In the genomic region with DNA sequence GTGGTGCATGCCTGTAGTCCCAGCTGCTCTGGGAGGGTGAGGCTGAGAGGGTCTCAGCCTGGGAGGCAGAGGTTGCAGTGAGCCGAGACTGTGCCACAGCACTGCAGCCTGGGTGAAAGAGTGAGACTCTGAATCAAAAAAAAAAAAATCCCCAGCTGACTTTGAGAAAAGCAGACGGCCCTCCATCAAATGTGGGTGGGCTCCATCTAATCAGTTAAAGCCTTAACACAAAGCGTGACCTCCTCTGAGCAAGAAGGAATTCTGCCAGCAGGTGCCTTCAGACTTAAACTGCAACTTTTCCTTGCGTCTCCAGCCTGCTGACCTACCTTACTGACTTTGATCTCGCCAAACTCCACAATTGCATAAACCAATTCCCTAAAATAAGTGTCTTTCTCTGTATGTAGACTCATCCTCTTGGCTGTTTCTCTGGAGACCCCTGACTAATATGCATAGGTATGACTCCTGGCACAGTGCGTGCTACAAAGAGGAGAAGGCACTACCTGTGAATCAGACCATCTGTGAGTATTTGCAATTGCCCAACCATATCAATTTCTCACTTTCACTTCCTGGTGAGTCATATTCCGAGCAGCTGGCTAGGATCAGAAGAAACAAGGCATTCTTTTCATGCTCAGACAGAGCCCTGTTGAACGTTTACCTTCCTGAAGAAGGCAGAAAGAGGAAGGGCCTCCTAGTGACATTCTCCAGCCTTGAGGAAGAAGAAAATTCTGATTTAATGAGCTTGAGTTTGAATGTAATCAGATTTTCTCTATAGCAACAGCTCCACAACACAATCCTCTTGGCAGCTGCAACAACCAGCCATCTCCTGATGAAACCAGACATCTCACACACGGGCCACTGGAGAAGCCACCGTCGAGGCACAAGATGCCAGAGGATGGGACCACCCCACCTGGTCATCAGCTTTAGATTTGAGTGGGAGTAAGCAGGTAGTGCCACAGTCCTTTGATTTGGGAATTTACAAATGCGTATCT, we compare ENCODE assay signal across 8 cellular contexts. TPM values are rescaled to one million over a fixed set of nuclear protein-coding genes. Genes with fewer than 3 reads are reported as not detected.
DNase-seq lines count a peak whose midpoint lies in the region; ATAC-seq and TF ChIP-seq lines count a peak whose summit lies in the region.

No MANE protein-coding gene starts in this region.

- H2AK5ac ChIP-seq in mesendoderm (ENCODE audit: low read length) = no peak overlapping the region

- TF ChIP-seq CTCF in GM12864 (IDR thresholded peaks at IDR 0.05; ENCODE audit: low read depth, low read length, missing control alignments) (no peak), chondrocyte (IDR thresholded peaks at IDR 0.05) (no peak), testis (IDR thresholded peaks at IDR 0.05) (no peak)

- no peak overlapping the region for H2BK15ac ChIP-seq in mesendoderm (replicated peaks; ENCODE audit: low read depth)

- no CpG with 5 or more reads among the region's 12 CpGs for WGBS in mesendoderm (ENCODE audit: extremely low coverage, insufficient coverage, low lambda C conversion rate)
- 50 to 65% methylated on average over 12 of the region's 12 CpGs for WGBS in testis, 2 donors

- no peaks in the 10 kb centered on the region for H3K79me1 ChIP-seq in mesendoderm (ENCODE audit: low read length)

- H4K5ac ChIP-seq in mesendoderm (ENCODE audit: low read length) = no peak overlapping the region

- peak overlapping the region; percentile 96 for H3K27ac Mint-ChIP-seq in chondrocyte (ENCODE audit: unreplicated experiment)

- H4K8ac ChIP-seq in mesendoderm (ENCODE audit: low read depth, low read length) = no peak overlapping the region

- H3K4me2 ChIP-seq in mesendoderm (ENCODE audit: low read length) = no peak overlapping the region

- H3K9me3 ChIP-seq in testis = no peaks in the 10 kb centered on the region

- peaks cover 37% of the 10 kb centered on the region for H3K4me1 Mint-ChIP-seq in chondrocyte (ENCODE audit: low read depth)

- H3K36me3 Mint-ChIP-seq in chondrocyte (ENCODE audit: low read depth) = no peaks in the 10 kb centered on the region

- no peak for TF ChIP-seq POLR2A in testis (IDR thresholded peaks at IDR 0.05)

- no peak overlapping the region for H3K9ac ChIP-seq in mesendoderm (ENCODE audit: low read length)

- in situ Hi-C loops in SK-MEL-5 (cut with HindIII; ENCODE audit: low pct_unique_long_range_greater_than_20kb, low sequenced_read_pairs) = no loop called here

- H3K27me3 Mint-ChIP-seq in chondrocyte (ENCODE audit: low read depth) = no peaks in the 10 kb centered on the region

- H3K36me3 ChIP-seq in mesendoderm (ENCODE audit: control insufficient read depth, insufficient read depth, low read length) (no peaks in the 10 kb centered on the region), testis (ENCODE audit: low read depth, missing control alignments) (no peaks in the 10 kb centered on the region)

- no peaks in the 10 kb centered on the region for H3K4me1 ChIP-seq in mesendoderm (ENCODE audit: control insufficient read depth, low read depth, low read length)
- no peaks in the 10 kb centered on the region for H3K4me1 ChIP-seq in testis

- intact Hi-C loops in testis (cut with DNase I; ENCODE audit: low total_unique reads) (no loop called here), posterior vena cava (cut with DNase I) (loop anchor here in 1 of 2 donors (1.0 kb wide), 1 partner anchor 18 kb away; no protein-coding TSS in a partner anchor)

- no peak overlapping the region for H2BK120ac ChIP-seq in mesendoderm (ENCODE audit: low read depth, low read length)

- peaks cover 6% of the 10 kb centered on the region for H3K9me3 Mint-ChIP-seq in chondrocyte (ENCODE audit: low read depth)

- H3K23ac ChIP-seq in mesendoderm (ENCODE audit: low read length) = no peak overlapping the region

- H2BK5ac ChIP-seq in mesendoderm (ENCODE audit: low read length) = no peak overlapping the region

- no peak overlapping the region for H3K18ac ChIP-seq in mesendoderm (ENCODE audit: low read length)

- no peak overlapping the region for H3K56ac ChIP-seq in mesendoderm (ENCODE audit: low read length)

- H3K4me3 Mint-ChIP-seq in chondrocyte (ENCODE audit: unreplicated experiment) = peak overlapping the region; percentile 7

- no peak overlapping the region for H3K4ac ChIP-seq in mesendoderm (ENCODE audit: low read depth, low read length)

- H3K27me3 ChIP-seq in mesendoderm (ENCODE audit: insufficient read depth, low read length, poor library complexity) = no peaks in the 10 kb centered on the region
- no peaks in the 10 kb centered on the region for H3K27me3 ChIP-seq in testis

- H3K27ac ChIP-seq in mesendoderm (ENCODE audit: low read depth, low read length) (peak overlapping the region; percentile 79), testis (no peak overlapping the region)

- peak; percentile 94 for ATAC-seq in GM21825 (IDR thresholded peaks at IDR 0.05; ENCODE audit: unreplicated experiment)

- no peaks in the 10 kb centered on the region for H3K79me2 ChIP-seq in mesendoderm (ENCODE audit: control insufficient read depth, insufficient read depth, low read length)

- H3K4me3 ChIP-seq in GM12864 (ENCODE audit: low read depth, low read length) = no peak overlapping the region; the same call in 1 of the 2 replicates
- no peak overlapping the region for H3K4me3 ChIP-seq in Jurkat, Clone E6-1 (ENCODE audit: low read length)
- H3K4me3 ChIP-seq in mesendoderm (ENCODE audit: low read length) = no peak overlapping the region
- no peak overlapping the region for H3K4me3 ChIP-seq in testis

- DNase-seq in GM12864 (ENCODE audit: low read depth) (peak; percentile 90), SK-MEL-5 (ENCODE audit: low read depth, low spot score) (peak; percentile 96), chondrocyte (ENCODE audit: low spot score) (no peak), mesendoderm (peak; percentile 96), testis (peak; percentile 31), posterior vena cava (ENCODE audit: low spot score) (no peak)
- peak; percentile 51 for DNase-seq in Jurkat, Clone E6-1 (ENCODE audit: low read depth, low spot score)

RNA-seq across cellular contexts. Expression of a gene that starts 54.3 kb away (rescaled TPM):
- 8.7 TPM for polyA plus RNA-seq in Jurkat, Clone E6-1 (2012; ENCODE audit: insufficient read depth, insufficient read length)
- total RNA-seq in SK-MEL-5 (2014; rRNA removed; shearing (Covaris generic)) = 19.5 and 24.0 TPM in 2 replicates
- 24.9 and 32.6 TPM in 2 replicates for polyA plus RNA-seq in SK-MEL-5 (2015; cell fraction: cytosol; rRNA removed)
- polyA plus RNA-seq in SK-MEL-5 (2015; cell fraction: nucleus; rRNA removed) = 101 and 143 TPM in 2 replicates
- total RNA-seq in chondrocyte (6.7 to 7.7 TPM (median 7.3 TPM) in 3 replicates), testis (10 to 100 TPM; 35.9 to 68.0 TPM), posterior vena cava (10 to 100 TPM in 1 of 2 donors, 1 to 10 TPM in 1; 9.4 to 11.1 TPM)
- 3.1 TPM for polyA plus RNA-seq in mesendoderm (2013, experiment 1 of 2)
- 2.5 TPM for polyA plus RNA-seq in mesendoderm (2013, experiment 2 of 2)
- polyA plus RNA-seq in testis (ENCODE audit: insufficient read depth, low read depth, low replicate concordance) = 134 TPM

Comparison
In these comparisons a context has a peak if more than half of its experiments do, and no peak if none do; other contexts are left out.
1. DNase-seq: peak in GM12864 (single experiment), Jurkat, Clone E6-1 (single experiment), SK-MEL-5 (single experiment), mesendoderm (single experiment) and testis (single experiment); none in chondrocyte (single experiment) and posterior vena cava (single experiment).